Comparison of ENCODE assay signal across 15 cellular contexts in the genomic region with DNA sequence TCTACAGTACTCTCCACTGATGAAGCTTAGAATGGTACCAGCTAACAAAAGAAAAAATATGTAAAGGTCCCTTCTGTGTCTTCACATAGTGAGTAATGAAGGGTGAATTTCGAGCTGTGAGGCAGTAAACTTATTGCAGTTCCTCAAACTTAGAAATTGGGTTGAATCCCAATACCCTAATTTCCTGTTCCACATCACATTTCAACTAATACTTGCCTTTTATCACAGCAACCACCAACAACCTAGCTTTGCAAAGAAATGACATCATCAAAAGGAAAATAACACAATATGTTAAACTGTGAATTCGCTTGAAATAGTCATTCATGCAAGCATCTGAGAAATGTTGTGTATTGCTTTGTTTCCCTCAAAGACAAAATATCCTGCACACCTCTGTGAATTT. TPM values are rescaled to one million over a fixed set of nuclear protein-coding genes. Genes with fewer than 3 reads are reported as not detected.
A peak's percentile ranks its signal among the peaks of the same experiment; 100 is the strongest.
DNase-seq lines count a peak whose midpoint lies in the region; ATAC-seq and TF ChIP-seq lines count a peak whose summit lies in the region.
"Had no signal": no experiment of that assay in that cellular context is flagged by ENCODE, and none has a peak within 500 bp of the region (broad histone marks: within the 10 kb centered on the region; RNA-seq: fewer than 3 reads in every experiment).

No MANE protein-coding gene starts in this region.

- H3K27me3 Mint-ChIP-seq in activated T-cell treated with anti-CD3 and anti-CD28 coated beads, Interleukin-2, amount 50 U/mL, for 72 hours (ENCODE audit: low read depth) = no peaks in the 10 kb centered on the region

- peak in 1 of 2 donors; percentile 5 for ATAC-seq in activated T-cell treated with anti-CD3 and anti-CD28 coated beads, Interleukin-2, amount 50 U/mL, for 72 hours (replicated peaks in 1 of 2)
- ATAC-seq in activated naive CD4-positive, alpha-beta T cell treated with anti-CD3 and anti-CD28 coated beads, Interleukin-2, amount 50 U/mL, for 72 hours = peak in 1 of 2 donors; percentile 16
- peak; percentile 1 for ATAC-seq in stimulated activated effector memory CD8-positive, alpha-beta T cell treated with anti-CD3 and anti-CD28 coated beads, Interleukin-12 subunit alpha, Interleukin-12 subunit beta, amount 100 ng/mL, for 72 hours
- ATAC-seq in GM21515 (IDR thresholded peaks at IDR 0.05; ENCODE audit: unreplicated experiment) (no peak), GM21737 (IDR thresholded peaks at IDR 0.05; ENCODE audit: unreplicated experiment) (no peak)
- ATAC-seq: lower lobe of right lung had no signal

- H3K79me2 ChIP-seq in KMS-11 (ENCODE audit: insufficient read depth, low read depth) = peaks cover 27% of the 10 kb centered on the region

- H2AFZ ChIP-seq in KMS-11 (ENCODE audit: low read depth) = no peak overlapping the region
- H2AFZ ChIP-seq: neural progenitor cell had no signal

- peaks cover 77% of the 10 kb centered on the region for H3K4me1 ChIP-seq in KMS-11 (ENCODE audit: low read depth, poor library complexity, severe bottlenecking)

- DNase-seq in activated T-cell treated with anti-CD3 and anti-CD28 coated beads, Interleukin-2, amount 50 U/mL, for 72 hours = no peak
- DNase-seq in activated T-cell treated with anti-CD3 and anti-CD28 coated beads, Interleukin-2, amount 50 U/mL, for 1 hour = no peak
- DNase-seq in activated naive CD4-positive, alpha-beta T cell treated with anti-CD3 and anti-CD28 coated beads, Interleukin-2, amount 50 U/mL, for 72 hours (ENCODE audit: low spot score in 2 of 2) = no peak
- no peak for DNase-seq in stimulated activated effector memory CD8-positive, alpha-beta T cell treated with anti-CD3 and anti-CD28 coated beads, Interleukin-12 subunit alpha, Interleukin-12 subunit beta, amount 100 ng/mL, for 72 hours (ENCODE audit: low spot score in 2 of 2)
- no peak for DNase-seq in HuH-7.5 (ENCODE audit: low spot score)
- DNase-seq: dermis blood vessel endothelial cell, esophagus squamous epithelium, glutamatergic neuron, lower lobe of right lung, NCI-H2029 treated with DMSO at 0.1 percent for 48 hours, NCI-H526 had no signal

- peak overlapping the region; percentile 58; the same call in 1 of the 2 replicates for H3K4me2 ChIP-seq in KMS-11
- H3K4me2 ChIP-seq: neural progenitor cell had no signal

- H3K36me3 ChIP-seq in KMS-11 (ENCODE audit: insufficient read depth) = no peaks in the 10 kb centered on the region
- H3K36me3 ChIP-seq: lower lobe of right lung, neural progenitor cell had no signal

- no peak overlapping the region for H3K27ac ChIP-seq in KMS-11
- H3K27ac ChIP-seq: esophagus squamous epithelium, lower lobe of right lung, neural progenitor cell had no signal

- peaks cover 0 to 5% of the 10 kb centered on the region in 2 donors for H3K36me3 Mint-ChIP-seq in activated T-cell treated with anti-CD3 and anti-CD28 coated beads, Interleukin-2, amount 50 U/mL, for 72 hours (ENCODE audit: insufficient read depth in 2 of 2)
- H3K36me3 Mint-ChIP-seq in activated naive CD4-positive, alpha-beta T cell treated with anti-CD3 and anti-CD28 coated beads, Interleukin-2, amount 50 U/mL, for 72 hours = peaks cover 0 to 6% of the 10 kb centered on the region in 2 donors
- H3K36me3 Mint-ChIP-seq in stimulated activated effector memory CD8-positive, alpha-beta T cell treated with anti-CD3 and anti-CD28 coated beads, Interleukin-12 subunit alpha, Interleukin-12 subunit beta, amount 100 ng/mL, for 72 hours = peaks cover 35% of the 10 kb centered on the region
- H3K36me3 Mint-ChIP-seq: neural progenitor cell had no signal

- peaks cover 95% of the 10 kb centered on the region for H3K4me1 Mint-ChIP-seq in activated T-cell treated with anti-CD3 and anti-CD28 coated beads, Interleukin-2, amount 50 U/mL, for 72 hours (ENCODE audit: low read depth)
- H3K4me1 Mint-ChIP-seq in stimulated activated effector memory CD8-positive, alpha-beta T cell treated with anti-CD3 and anti-CD28 coated beads, Interleukin-12 subunit alpha, Interleukin-12 subunit beta, amount 100 ng/mL, for 72 hours = peaks cover 88% of the 10 kb centered on the region

- peak overlapping the region; percentile 95 for H3K27ac Mint-ChIP-seq in activated T-cell treated with anti-CD3 and anti-CD28 coated beads, Interleukin-2, amount 50 U/mL, for 72 hours
- peak overlapping the region; percentile 80 to 90 for H3K27ac Mint-ChIP-seq in activated naive CD4-positive, alpha-beta T cell treated with anti-CD3 and anti-CD28 coated beads, Interleukin-2, amount 50 U/mL, for 72 hours
- H3K27ac Mint-ChIP-seq in stimulated activated effector memory CD8-positive, alpha-beta T cell treated with anti-CD3 and anti-CD28 coated beads, Interleukin-12 subunit alpha, Interleukin-12 subunit beta, amount 100 ng/mL, for 72 hours = peak overlapping the region; percentile 89
- H3K27ac Mint-ChIP-seq: neural progenitor cell had no signal

- H3K4me3 Mint-ChIP-seq in activated T-cell treated with anti-CD3 and anti-CD28 coated beads, Interleukin-2, amount 50 U/mL, for 72 hours = peak overlapping the region; percentile 70 to 78
- H3K4me3 Mint-ChIP-seq in stimulated activated effector memory CD8-positive, alpha-beta T cell treated with anti-CD3 and anti-CD28 coated beads, Interleukin-12 subunit alpha, Interleukin-12 subunit beta, amount 100 ng/mL, for 72 hours = peak overlapping the region; percentile 55
- H3K4me3 Mint-ChIP-seq: neural progenitor cell had no signal

- no peak for TF ChIP-seq CTCF in KMS-11 (conservative IDR thresholded peaks at IDR 0.05; ENCODE audit: low read depth, low read length)

- no peak overlapping the region for H3K9ac ChIP-seq in KMS-11
- H3K9ac ChIP-seq: neural progenitor cell had no signal

- H3K4me3 ChIP-seq in KMS-11 (IDR thresholded peaks at IDR 0.05; ENCODE audit: insufficient read depth, low read depth, low read length) = no peak overlapping the region
- H3K4me3 ChIP-seq: esophagus squamous epithelium, lower lobe of right lung, neural progenitor cell had no signal

- H3K9me3 Mint-ChIP-seq in activated T-cell treated with anti-CD3 and anti-CD28 coated beads, Interleukin-2, amount 50 U/mL, for 72 hours = no peaks in the 10 kb centered on the region
- no peaks in the 10 kb centered on the region for H3K9me3 Mint-ChIP-seq in activated naive CD4-positive, alpha-beta T cell treated with anti-CD3 and anti-CD28 coated beads, Interleukin-2, amount 50 U/mL, for 72 hours
- H3K9me3 Mint-ChIP-seq in stimulated activated effector memory CD8-positive, alpha-beta T cell treated with anti-CD3 and anti-CD28 coated beads, Interleukin-12 subunit alpha, Interleukin-12 subunit beta, amount 100 ng/mL, for 72 hours = no peaks in the 10 kb centered on the region
- H3K9me3 Mint-ChIP-seq: neural progenitor cell had no signal

- H3K27me3 ChIP-seq in KMS-11 (ENCODE audit: insufficient read depth, low read depth) = no peaks in the 10 kb centered on the region
- H3K27me3 ChIP-seq: esophagus squamous epithelium, neural progenitor cell had no signal

- H4K20me1 ChIP-seq in KMS-11 (ENCODE audit: insufficient read depth) = no peaks in the 10 kb centered on the region

RNA-seq across cellular contexts. Expression of gene TNFAIP8, which starts 9.4 kb away (rescaled TPM):
- total RNA-seq in activated T-cell treated with anti-CD3 and anti-CD28 coated beads, Interleukin-2, amount 50 U/mL, for 72 hours = 100 to 1,000 TPM; 117 to 137 TPM
- total RNA-seq in activated naive CD4-positive, alpha-beta T cell treated with anti-CD3 and anti-CD28 coated beads, Interleukin-2, amount 50 U/mL, for 72 hours = 100 to 1,000 TPM; 110 to 146 TPM
